ENCODE assay signal across 14 cellular contexts in genomic region chr1:95532335-95532734, GRCh38.
"Had no signal": no experiment of that assay in that cellular context is flagged by ENCODE, and none has a peak within 500 bp of the region (broad histone marks: within the 10 kb centered on the region; RNA-seq: fewer than 3 reads in every experiment).

No MANE protein-coding gene starts in this region.

- H3K27ac ChIP-seq: brain microvascular endothelial cell, esophagus muscularis mucosa, left ventricle myocardium inferior, suprapubic skin had no signal

- DNase-seq: activated CD4-positive, alpha-beta memory T cell treated with anti-CD3 and anti-CD28 coated beads for 36 hours; activated gamma-delta T cell treated with Interleukin-2 at 50 U/mL for 16 hours; activated naive CD8-positive, alpha-beta T cell treated with anti-CD3 and anti-CD28 coated beads for 36 hours; activated T-cell treated with anti-CD3 and anti-CD28 coated beads, Interleukin-2, amount 50 U/mL, for 72 hours; brain microvascular endothelial cell; cerebellar nuclear complex; dermis blood vessel endothelial cell; glutamatergic neuron; islet precursor cell; left ventricle myocardium inferior; stimulated activated CD4-positive, alpha-beta T cell treated with anti-CD3 and anti-CD28 coated beads, Interleukin-12 subunit alpha, Interleukin-12 subunit beta, amount 100 ng/mL, for 4 hours; stimulated activated naive CD8-positive, alpha-beta T cell treated with anti-CD3 and anti-CD28 coated beads, Interleukin-15, Interleukin-2, amounts not matched to agents 100 U/mL and 50 U/mL, for 24 hours had no signal

- H3K36me3 ChIP-seq: brain microvascular endothelial cell, esophagus muscularis mucosa, left ventricle myocardium inferior, suprapubic skin had no signal

- H3K4me3 ChIP-seq: esophagus muscularis mucosa, left ventricle myocardium inferior, suprapubic skin had no signal

- H3K27me3 ChIP-seq: brain microvascular endothelial cell, esophagus muscularis mucosa, suprapubic skin had no signal

- H3K9me3 ChIP-seq: esophagus muscularis mucosa, left ventricle myocardium inferior, suprapubic skin had no signal

- H3K4me1 ChIP-seq: left ventricle myocardium inferior, suprapubic skin had no signal

- ATAC-seq: activated T-cell treated with anti-CD3 and anti-CD28 coated beads, Interleukin-2, amount 50 U/mL, for 72 hours; stimulated activated naive CD8-positive, alpha-beta T cell treated with anti-CD3 and anti-CD28 coated beads, Interleukin-15, Interleukin-2, amounts not matched to agents 100 U/mL and 50 U/mL, for 24 hours had no signal
